Comparison of ENCODE assay signal across 2 cellular contexts in genomic region chr6:1404066-1404712, GRCh38.
TF ChIP-seq lines count a peak whose summit lies in the region.

No MANE protein-coding gene starts in this region.

TF ChIP-seq in SK-N-SH treated with all-trans-retinoic acid at 6 μM for 48 hours, 23 proteins besides CTCF, POLR2A, EP300 and RAD21 (continued from another document):
- TF ChIP-seq TOX (CRISPR knock-in tag; IDR thresholded peaks at IDR 0.05; ENCODE audit: borderline replicate concordance): no peak
- TF ChIP-seq ARNTL (CRISPR knock-in tag; IDR thresholded peaks at IDR 0.05; ENCODE audit: borderline replicate concordance, low read depth): no peak
- no peak for TF ChIP-seq CSDC2 (CRISPR knock-in tag; IDR thresholded peaks at IDR 0.05)
- TF ChIP-seq ZFP3 (CRISPR knock-in tag; IDR thresholded peaks at IDR 0.05): no peak
- TF ChIP-seq CREB5 (CRISPR knock-in tag; IDR thresholded peaks at IDR 0.05; ENCODE audit: low read depth): no peak
- TF ChIP-seq RARB (CRISPR knock-in tag; IDR thresholded peaks at IDR 0.05): no peak
- no peak for TF ChIP-seq CSRNP3 (CRISPR knock-in tag; IDR thresholded peaks at IDR 0.05)

TF ChIP-seq in SK-N-SH, 30 proteins besides CTCF, POLR2A, EP300 and RAD21 (continued from another document):
- TF ChIP-seq USF2 (IDR thresholded peaks at IDR 0.05; ENCODE audit: borderline replicate concordance, low read depth, low read length): no peak
- no peak for TF ChIP-seq USF1 (IDR thresholded peaks at IDR 0.05; ENCODE audit: borderline replicate concordance, low read depth)
- TF ChIP-seq IRF3 (IDR thresholded peaks at IDR 0.05; ENCODE audit: low read depth, low read length): no peak
- no peak for TF ChIP-seq GATA2 (CRISPR knock-in tag; IDR thresholded peaks at IDR 0.05)
- no peak for TF ChIP-seq ELF1 (IDR thresholded peaks at IDR 0.05)
- TF ChIP-seq JUND (IDR thresholded peaks at IDR 0.05): no peak
- no peak for TF ChIP-seq RFX5 (IDR thresholded peaks at IDR 0.05; ENCODE audit: low read length)
- no peak for TF ChIP-seq MAX (IDR thresholded peaks at IDR 0.05; ENCODE audit: low read depth)
- no peak for TF ChIP-seq NFIC (IDR thresholded peaks at IDR 0.05; ENCODE audit: borderline replicate concordance)
